Comparison of ENCODE assay signal across 12 cellular contexts in the genomic region with DNA sequence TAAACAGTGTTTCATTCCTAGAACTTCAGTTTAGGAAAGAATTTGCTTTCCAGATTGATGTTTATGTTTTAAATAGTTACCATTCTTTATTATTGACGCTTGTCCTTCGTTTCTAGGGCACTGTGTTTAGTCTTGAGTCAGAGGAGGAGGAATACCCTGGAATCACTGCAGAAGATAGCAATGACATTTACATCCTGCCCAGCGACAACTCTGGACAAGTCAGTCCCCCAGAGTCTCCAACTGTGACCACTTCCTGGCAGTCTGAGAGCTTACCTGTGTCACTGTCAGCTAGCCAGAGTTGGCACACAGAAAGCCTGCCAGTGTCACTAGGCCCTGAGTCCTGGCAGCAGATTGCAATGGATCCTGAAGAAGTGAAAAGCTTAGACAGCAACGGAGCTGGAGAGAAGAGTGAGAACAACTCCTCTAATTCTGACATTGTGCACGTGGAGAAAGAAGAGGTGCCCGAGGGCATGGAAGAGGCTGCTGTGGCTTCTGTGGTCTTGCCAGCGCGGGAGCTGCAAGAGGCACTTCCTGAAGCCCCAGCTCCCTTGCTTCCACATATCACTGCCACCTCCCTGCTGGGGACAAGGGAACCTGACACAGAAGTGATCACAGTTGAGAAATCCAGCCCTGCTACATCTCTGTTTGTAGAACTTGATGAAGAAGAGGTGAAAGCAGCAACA. TPM values are rescaled to one million over a fixed set of nuclear protein-coding genes. Genes with fewer than 3 reads are reported as not detected.
DNase-seq lines count a peak whose midpoint lies in the region; ATAC-seq and TF ChIP-seq lines count a peak whose summit lies in the region.
"Had no signal": no experiment of that assay in that cellular context is flagged by ENCODE, and none has a peak within 500 bp of the region (broad histone marks: within the 10 kb centered on the region; RNA-seq: fewer than 3 reads in every experiment).

No MANE protein-coding gene starts in this region.

- H3K36me3 ChIP-seq in transverse colon: peaks cover 0 to 24% (median 12%) of the 10 kb centered on the region in 4 donors

- H3K4me1 ChIP-seq in right cardiac atrium (ENCODE audit: control insufficient read depth, insufficient read depth, low read length) (peaks cover 5% of the 10 kb centered on the region), transverse colon (peaks cover 12 to 37% (median 24%) of the 10 kb centered on the region in 4 donors)

- H3K27ac Mint-ChIP-seq in activated naive CD4-positive, alpha-beta T cell treated with anti-CD3 and anti-CD28 coated beads, Interleukin-2, amount 50 U/mL, for 24 hours: peak overlapping the region; percentile 48
- H3K27ac Mint-ChIP-seq in activated T-helper 17 cell treated with anti-CD3 and anti-CD28 coated beads, Interleukin-2, amount 50 U/mL, for 72 hours: peak overlapping the region; percentile 36

- no peaks in the 10 kb centered on the region for H3K27me3 Mint-ChIP-seq in activated naive CD4-positive, alpha-beta T cell treated with anti-CD3 and anti-CD28 coated beads, Interleukin-2, amount 50 U/mL, for 24 hours
- no peaks in the 10 kb centered on the region for H3K27me3 Mint-ChIP-seq in activated T-helper 17 cell treated with anti-CD3 and anti-CD28 coated beads, Interleukin-2, amount 50 U/mL, for 72 hours

- no peak for TF ChIP-seq POLR2A in transverse colon (IDR thresholded peaks at IDR 0.05)

- H3K4me3 Mint-ChIP-seq in activated naive CD4-positive, alpha-beta T cell treated with anti-CD3 and anti-CD28 coated beads, Interleukin-2, amount 50 U/mL, for 24 hours: no peak overlapping the region
- no peak overlapping the region for H3K4me3 Mint-ChIP-seq in activated T-helper 17 cell treated with anti-CD3 and anti-CD28 coated beads, Interleukin-2, amount 50 U/mL, for 72 hours

- H3K4me1 Mint-ChIP-seq in activated naive CD4-positive, alpha-beta T cell treated with anti-CD3 and anti-CD28 coated beads, Interleukin-2, amount 50 U/mL, for 24 hours: peaks cover 16% of the 10 kb centered on the region
- peaks cover 9% of the 10 kb centered on the region for H3K4me1 Mint-ChIP-seq in activated T-helper 17 cell treated with anti-CD3 and anti-CD28 coated beads, Interleukin-2, amount 50 U/mL, for 72 hours

- H3K27ac ChIP-seq in right cardiac atrium (ENCODE audit: low read length) (peak overlapping the region; percentile 82), transverse colon (peak overlapping the region; percentile 25 to 75 (median 64))
- H3K27ac ChIP-seq: epithelial cell of prostate had no signal

- no peak overlapping the region for H3K4me3 ChIP-seq in right cardiac atrium (ENCODE audit: low read length)
- H3K4me3 ChIP-seq in transverse colon: no peak overlapping the region

- in situ Hi-C loops in transverse colon (cut with MboI; ENCODE audit: low pct_ligation_motif_present in 1 of 4, low pct_unique_long_range_greater_than_20kb in 1 of 4, low sequenced_read_pairs in 3 of 4): no loop called here

- TF ChIP-seq CTCF in transverse colon (IDR thresholded peaks at IDR 0.05): no peak

- no peak for TF ChIP-seq EP300 in transverse colon (IDR thresholded peaks at IDR 0.05; ENCODE audit: low read depth)

- ATAC-seq in activated T-helper 17 cell treated with anti-CD3 and anti-CD28 coated beads, Interleukin-2, amount 50 U/mL, for 72 hours (replicated peaks): peak; percentile 51
- ATAC-seq in right cardiac atrium: peak; percentile 13 to 14

- H3K27me3 ChIP-seq in right cardiac atrium (ENCODE audit: control insufficient read depth, insufficient read depth) (no peaks in the 10 kb centered on the region), transverse colon (no peaks in the 10 kb centered on the region)

- DNase-seq in activated naive CD4-positive, alpha-beta T cell treated with anti-CD3 and anti-CD28 coated beads, Interleukin-2, amount 50 U/mL, for 16 hours: no peak
- peak in 1 of 3 donors; percentile 67 for DNase-seq in right cardiac atrium
- DNase-seq in transverse colon: no peak
- DNase-seq in midbrain (lab: John Stamatoyannopoulos, UW): no peak
- DNase-seq in NCI-H2196 (lab: John Stamatoyannopoulos, UW; ENCODE audit: unreplicated experiment): no peak
- DNase-seq in NCI-H1048 (lab: John Stamatoyannopoulos, UW): no peak
- DNase-seq: activated CD8-positive, alpha-beta memory T cell treated with anti-CD3 and anti-CD28 coated beads for 24 hours; COR-L47; NCI-H2171 had no signal

- no peaks in the 10 kb centered on the region for H3K9me3 Mint-ChIP-seq in activated naive CD4-positive, alpha-beta T cell treated with anti-CD3 and anti-CD28 coated beads, Interleukin-2, amount 50 U/mL, for 24 hours
- H3K9me3 Mint-ChIP-seq in activated T-helper 17 cell treated with anti-CD3 and anti-CD28 coated beads, Interleukin-2, amount 50 U/mL, for 72 hours: no peaks in the 10 kb centered on the region

- H3K36me3 Mint-ChIP-seq in activated naive CD4-positive, alpha-beta T cell treated with anti-CD3 and anti-CD28 coated beads, Interleukin-2, amount 50 U/mL, for 24 hours: peaks cover 4% of the 10 kb centered on the region
- H3K36me3 Mint-ChIP-seq in activated T-helper 17 cell treated with anti-CD3 and anti-CD28 coated beads, Interleukin-2, amount 50 U/mL, for 72 hours (ENCODE audit: low read depth): peaks cover 58% of the 10 kb centered on the region

- no peaks in the 10 kb centered on the region for H3K9me3 ChIP-seq in right cardiac atrium (ENCODE audit: control insufficient read depth, low read length)
- H3K9me3 ChIP-seq in transverse colon: no peaks in the 10 kb centered on the region

- intact Hi-C loops in right cardiac atrium (cut with DNase I): no loop called here
- intact Hi-C loops in transverse colon (cut with DNase I; ENCODE audit: low total_unique reads): no loop called here

- 53% methylated on average over 8 of the region's 8 CpGs for WGBS in right cardiac atrium
- WGBS in transverse colon (ENCODE audit: low coverage in 1 of 2), 2 donors: 54 to 74% methylated on average over 6 to 8 of the region's 8 CpGs

RNA-seq across cellular contexts. Expression of a gene that starts 47.6 kb away (rescaled TPM):
- 10 to 100 TPM in 1 of 2 donors, 1 to 10 TPM in 1; 6.2 to 19.2 TPM for total RNA-seq in activated T-helper 17 cell treated with anti-CD3 and anti-CD28 coated beads, Interleukin-2, amount 50 U/mL, for 72 hours
- total RNA-seq in right cardiac atrium (10 to 100 TPM in 3 of 4 donors, 1 to 10 TPM in 1; 7.2 to 13.1 (median 11.3) TPM), transverse colon (10 to 100 TPM; 21.1 to 59.5 (median 25.5) TPM)
- 12.7 TPM for polyA plus RNA-seq in right cardiac atrium
